11 cellular contexts compared by ENCODE assay signal in the genomic region with DNA sequence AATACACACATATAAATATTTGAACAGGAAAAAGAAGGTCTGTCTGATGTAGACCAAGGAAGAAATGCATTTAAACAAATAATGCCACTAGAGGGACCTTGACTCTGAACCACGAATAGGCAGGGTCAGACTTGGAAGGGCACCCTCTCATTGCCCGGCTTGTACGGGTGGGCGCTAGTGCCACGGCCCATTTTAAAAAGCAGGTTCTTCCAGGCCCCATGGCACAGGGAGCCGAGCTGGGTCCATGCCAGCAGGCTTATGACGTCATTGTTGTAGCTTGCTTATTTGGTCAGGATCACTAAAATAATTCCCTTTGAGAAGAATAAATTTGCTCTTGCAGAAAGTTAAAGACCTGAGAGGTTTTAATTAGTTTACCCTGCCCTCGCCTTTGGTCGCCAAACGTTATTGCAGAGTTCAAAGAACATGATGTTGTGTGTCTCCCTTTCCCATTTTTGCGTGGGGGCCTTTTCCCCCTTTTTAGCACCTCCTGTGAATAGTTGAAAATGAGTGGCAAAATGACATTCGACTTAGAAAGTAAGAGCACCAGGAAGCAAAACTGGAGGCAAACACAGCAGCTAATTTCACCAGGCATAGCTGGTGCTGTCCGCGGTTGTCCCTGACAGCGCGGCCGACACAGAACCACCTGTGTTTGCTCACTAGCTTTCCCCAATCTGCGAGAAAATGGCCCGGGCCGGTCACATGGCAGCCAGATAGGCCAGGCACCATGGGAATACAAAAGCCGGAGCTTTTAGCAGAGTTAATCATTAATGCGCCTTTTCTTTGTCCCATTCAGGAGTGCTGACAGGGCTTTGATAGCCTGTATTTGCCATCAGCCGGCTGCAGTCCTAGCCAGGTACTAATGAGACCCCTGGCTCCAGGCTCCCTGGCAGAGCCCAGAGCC.
DNase-seq lines count a peak whose midpoint lies in the region; ATAC-seq and TF ChIP-seq lines count a peak whose summit lies in the region.
"Had no signal": no experiment of that assay in that cellular context is flagged by ENCODE, and none has a peak within 500 bp of the region (broad histone marks: within the 10 kb centered on the region; RNA-seq: fewer than 3 reads in every experiment).

No MANE protein-coding gene starts in this region.

- peaks cover 56% of the 10 kb centered on the region for H3K4me1 Mint-ChIP-seq in progenitor cell of endocrine pancreas (ENCODE audit: low read depth)
- H3K4me1 Mint-ChIP-seq: central memory CD8-positive, alpha-beta T cell had no signal

- H3K4me3 Mint-ChIP-seq in progenitor cell of endocrine pancreas (ENCODE audit: low read depth) = peak overlapping the region; percentile 61
- H3K4me3 Mint-ChIP-seq: central memory CD8-positive, alpha-beta T cell; stimulated activated naive CD8-positive, alpha-beta T cell treated with anti-CD3 and anti-CD28 coated beads, Interleukin-15, Interleukin-2, amounts not matched to agents 100 ng/mL and 50 ng/mL, for 24 hours had no signal

- peak overlapping the region; percentile 99 for H3K27ac Mint-ChIP-seq in progenitor cell of endocrine pancreas
- H3K27ac Mint-ChIP-seq: stimulated activated naive CD8-positive, alpha-beta T cell treated with anti-CD3 and anti-CD28 coated beads, Interleukin-15, Interleukin-2, amounts not matched to agents 100 ng/mL and 50 ng/mL, for 24 hours had no signal

- peak; percentile 76 for DNase-seq in HuH-7.5 (ENCODE audit: low spot score)
- DNase-seq in NCI-H526 treated with DMSO at 0.1 percent for 48 hours (lab: John Stamatoyannopoulos, UW) = peak; percentile 90
- peak; percentile 45 for DNase-seq in epithelial cell of esophagus (ENCODE audit: low read depth)
- peak; percentile 93 for DNase-seq in progenitor cell of endocrine pancreas (ENCODE audit: low spot score, unreplicated experiment)
- no peak for DNase-seq in T-helper 1 cell
- DNase-seq in stimulated activated CD4-positive, alpha-beta T cell treated with anti-CD3 and anti-CD28 coated beads, Interleukin-4, amount 100 ng/mL, for 4 hours = no peak

- TF ChIP-seq CTCF in epithelial cell of esophagus (IDR thresholded peaks at IDR 0.05; ENCODE audit: insufficient read depth, low read depth, low read length, missing control alignments) (peak; percentile 28), progenitor cell of endocrine pancreas (IDR thresholded peaks at IDR 0.05; ENCODE audit: unreplicated experiment) (peak; percentile 27)

- H3K27me3 Mint-ChIP-seq in progenitor cell of endocrine pancreas = no peaks in the 10 kb centered on the region
- H3K27me3 Mint-ChIP-seq: central memory CD8-positive, alpha-beta T cell had no signal

- peaks cover 9% of the 10 kb centered on the region for H3K9me3 Mint-ChIP-seq in progenitor cell of endocrine pancreas (ENCODE audit: low read depth)

- no peak overlapping the region for H3K4me3 ChIP-seq in epithelial cell of esophagus (ENCODE audit: low read length)
- H3K4me3 ChIP-seq: skin epidermis had no signal

- ATAC-seq in GM21528 (IDR thresholded peaks at IDR 0.05; ENCODE audit: low FRiP score, unreplicated experiment) = no peak
- ATAC-seq in GM21367 (IDR thresholded peaks at IDR 0.05; ENCODE audit: unreplicated experiment) = no peak

- H3K36me3 Mint-ChIP-seq in progenitor cell of endocrine pancreas (ENCODE audit: insufficient read depth) = peaks cover 3% of the 10 kb centered on the region

Comparison
In these comparisons a context has a peak if more than half of its experiments do, and no peak if none do; other contexts are left out.
1. DNase-seq: peak in HuH-7.5 (single experiment), NCI-H526 treated with DMSO at 0.1 percent for 48 hours (single experiment), epithelial cell of esophagus (single experiment) and progenitor cell of endocrine pancreas (single experiment); none in T-helper 1 cell (0 of 5) and stimulated activated CD4-positive, alpha-beta T cell treated with anti-CD3 and anti-CD28 coated beads, Interleukin-4, amount 100 ng/mL, for 4 hours (0 of 2).